In genomic region chr2:161613161-161613560, GRCh38 we compare ENCODE assay signal across 27 cellular contexts. TPM values are rescaled to one million over a fixed set of nuclear protein-coding genes. Genes with fewer than 3 reads are reported as not detected.
"Had no signal": no experiment of that assay in that cellular context is flagged by ENCODE, and none has a peak within 500 bp of the region (broad histone marks: within the 10 kb centered on the region; RNA-seq: fewer than 3 reads in every experiment).

No MANE protein-coding gene starts in this region.

- ATAC-seq: activated CD4-positive, alpha-beta T cell treated with anti-CD3 and anti-CD28 coated beads for 36 hours; activated CD8-positive, alpha-beta T cell treated with anti-CD3 and anti-CD28 coated beads for 36 hours; activated T-cell treated with anti-CD3 and anti-CD28 coated beads, Interleukin-2, amount 50 U/mL, for 72 hours; Panc1; Right ventricle myocardium inferior had no signal

- H3K4me3 ChIP-seq: SK-N-MC had no signal

- H3K36me3 ChIP-seq: WERI-Rb-1 had no signal

- H3K27ac ChIP-seq: SK-N-MC, WERI-Rb-1 had no signal

- DNase-seq: activated CD4-positive, alpha-beta T cell treated with anti-CD3 and anti-CD28 coated beads for 36 hours; activated CD4-positive, alpha-beta T cell treated with anti-CD3 and anti-CD28 coated beads, Interleukin-2, amount 50 U/mL, for 1 hour; activated CD8-positive, alpha-beta memory T cell treated with anti-CD3 and anti-CD28 coated beads, Interleukin-2, amount 50 U/mL, for 4 hours; activated CD8-positive, alpha-beta T cell treated with anti-CD3 and anti-CD28 coated beads for 36 hours; activated gamma-delta T cell treated with Interleukin-2 at 50 U/mL for 16 hours; activated naive CD4-positive, alpha-beta T cell treated with anti-CD3 and anti-CD28 coated beads, Interleukin-2, amount 10 ng/mL, durations not matched to agents 7 days and 5 days; activated naive CD8-positive, alpha-beta T cell treated with anti-CD3 and anti-CD28 coated beads for 36 hours; activated T-cell treated with anti-CD3 and anti-CD28 coated beads, Interleukin-2, amount 50 U/mL, for 72 hours; aorta; cerebellar nuclear complex; Karpas-422; NCI-H1105 treated with DMSO at 0.1 percent for 48 hours; NCI-H1436 treated with DMSO at 0.1 percent for 48 hours; NCI-H187; NCI-H2081; NCI-H446 treated with DMSO at 0.1 percent for 48 hours; NCI-H524 treated with DMSO at 0.1 percent for 48 hours; NCI-H774; NK-92 treated with Interleukin-12 subunit alpha and Interleukin-12 subunit beta, amount 100 ng/mL, for 24 hours; OCI-M1; RPMI8226; T-helper 1 cell; WERI-Rb-1 had no signal

RNA-seq across cellular contexts. Expression of gene SLC4A10, which starts 11.1 kb away (rescaled TPM):
- total RNA-seq: cardiac septum, Right ventricle myocardium inferior had no signal
